ENCODE assay signal across 16 cellular contexts in the genomic region with DNA sequence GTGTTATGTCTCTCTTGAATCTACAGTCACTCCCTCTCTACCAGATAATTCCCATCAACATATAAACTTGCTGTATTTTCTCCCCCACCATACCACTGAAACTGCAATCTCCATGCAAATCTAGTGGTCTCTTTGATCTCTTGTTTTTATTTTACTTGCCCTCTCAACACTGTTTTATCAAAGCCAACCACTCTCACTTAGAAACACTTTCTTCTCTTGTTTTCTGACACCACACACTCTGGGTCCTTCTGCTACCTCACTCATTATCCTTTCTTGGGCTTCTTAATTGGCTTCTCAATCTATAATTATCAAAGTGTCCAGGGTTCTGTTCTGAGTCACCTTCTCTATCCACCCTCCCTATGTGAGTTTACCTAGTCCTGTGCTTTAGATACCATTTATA. TPM values are rescaled to one million over a fixed set of nuclear protein-coding genes. Genes with fewer than 3 reads are reported as not detected.
DNase-seq lines count a peak whose midpoint lies in the region; ATAC-seq, FAIRE-seq and TF ChIP-seq lines count a peak whose summit lies in the region.
"Had no signal": no experiment of that assay in that cellular context is flagged by ENCODE, and none has a peak within 500 bp of the region (broad histone marks: within the 10 kb centered on the region; RNA-seq: fewer than 3 reads in every experiment).

No MANE protein-coding gene starts in this region.

- H4K20me1 ChIP-seq in neural progenitor cell (ENCODE audit: low read depth) = peaks cover 19% of the 10 kb centered on the region

- no peaks in the 10 kb centered on the region for H3K36me3 ChIP-seq in neural progenitor cell

- H3K27ac ChIP-seq in neural progenitor cell = no peak overlapping the region

- peaks cover 15% of the 10 kb centered on the region for H3K36me3 Mint-ChIP-seq in activated CD4-positive, alpha-beta T cell treated with anti-CD3 and anti-CD28 coated beads, Interleukin-2, amount 10 ng/mL, durations not matched to agents 7 days and 5 days (ENCODE audit: low read depth)
- H3K36me3 Mint-ChIP-seq in activated naive CD4-positive, alpha-beta T cell treated with anti-CD3 and anti-CD28 coated beads, Interleukin-2, amount 50 U/mL, for 72 hours = peaks cover 20 to 26% of the 10 kb centered on the region in 2 donors
- peaks cover 11% of the 10 kb centered on the region for H3K36me3 Mint-ChIP-seq in neural progenitor cell

- H3K9ac ChIP-seq in neural progenitor cell = no peak overlapping the region

- POLR2A ChIA-PET in activated CD4-positive, alpha-beta T cell treated with anti-CD3 and anti-CD28 coated beads, Interleukin-2, amount 10 ng/mL, durations not matched to agents 7 days and 5 days (lab: Charles Lee) = no interaction called here

- H3K4me1 Mint-ChIP-seq in activated CD4-positive, alpha-beta T cell treated with anti-CD3 and anti-CD28 coated beads, Interleukin-2, amount 10 ng/mL, durations not matched to agents 7 days and 5 days = peaks cover 66% of the 10 kb centered on the region
- H3K4me1 Mint-ChIP-seq in neural progenitor cell = peaks cover 36% of the 10 kb centered on the region

- TF ChIP-seq CTCF in neural progenitor cell (IDR thresholded peaks at IDR 0.05) = no peak

- H3F3A ChIP-seq in neural progenitor cell (ENCODE audit: low read depth) = peaks cover 8% of the 10 kb centered on the region

- H3K9me3 Mint-ChIP-seq in activated CD4-positive, alpha-beta T cell treated with anti-CD3 and anti-CD28 coated beads, Interleukin-2, amount 10 ng/mL, durations not matched to agents 7 days and 5 days = no peaks in the 10 kb centered on the region
- H3K9me3 Mint-ChIP-seq in activated naive CD4-positive, alpha-beta T cell treated with anti-CD3 and anti-CD28 coated beads, Interleukin-2, amount 50 U/mL, for 72 hours = no peaks in the 10 kb centered on the region
- no peaks in the 10 kb centered on the region for H3K9me3 Mint-ChIP-seq in neural progenitor cell

- CTCF ChIA-PET in activated CD4-positive, alpha-beta T cell treated with anti-CD3 and anti-CD28 coated beads, Interleukin-2, amount 10 ng/mL, durations not matched to agents 7 days and 5 days (lab: Charles Lee) = interaction anchor here (3.4 kb wide), 1 partner anchor 12 kb away, joined by 13 read pairs; no protein-coding TSS in a partner anchor

- peak overlapping the region; percentile 3 for H3K27ac Mint-ChIP-seq in activated CD4-positive, alpha-beta T cell treated with anti-CD3 and anti-CD28 coated beads, Interleukin-2, amount 10 ng/mL, durations not matched to agents 7 days and 5 days
- peak overlapping the region; percentile 7 to 95 for H3K27ac Mint-ChIP-seq in activated naive CD4-positive, alpha-beta T cell treated with anti-CD3 and anti-CD28 coated beads, Interleukin-2, amount 50 U/mL, for 72 hours
- no peak overlapping the region for H3K27ac Mint-ChIP-seq in neural progenitor cell

- peaks cover 41% of the 10 kb centered on the region for H3K79me2 ChIP-seq in neural progenitor cell (ENCODE audit: low read depth)

- H3K27me3 Mint-ChIP-seq in activated CD4-positive, alpha-beta T cell treated with anti-CD3 and anti-CD28 coated beads, Interleukin-2, amount 10 ng/mL, durations not matched to agents 7 days and 5 days = no peaks in the 10 kb centered on the region
- peaks cover 5% of the 10 kb centered on the region for H3K27me3 Mint-ChIP-seq in neural progenitor cell (ENCODE audit: insufficient read depth, low read depth)

- H3K4me3 ChIP-seq in Jurkat, Clone E6-1 (ENCODE audit: low read length) = no peak overlapping the region
- no peak overlapping the region for H3K4me3 ChIP-seq in neural progenitor cell

- DNase-seq in activated CD4-positive, alpha-beta T cell treated with anti-CD3 and anti-CD28 coated beads, Interleukin-2, amount 10 ng/mL, durations not matched to agents 7 days and 5 days = peak; percentile 21
- DNase-seq in activated CD4-positive, alpha-beta T cell treated with anti-CD3 and anti-CD28 coated beads, Interleukin-2, amount 50 U/mL, for 4 hours = no peak
- DNase-seq in Jurkat, Clone E6-1 (ENCODE audit: low read depth, low spot score) = peak; percentile 59
- DNase-seq in activated naive CD4-positive, alpha-beta T cell treated with anti-CD3 and anti-CD28 coated beads, Interleukin-2, amount 50 U/mL, for 72 hours (ENCODE audit: low spot score in 2 of 2) = no peak
- no peak for DNase-seq in neural progenitor cell (ENCODE audit: low spot score)
- no peak for DNase-seq in RCC 7860 (ENCODE audit: low spot score)
- no peak for DNase-seq in SKM-1 treated with dmso at 0.1 percent for 144 hours (lab: John Stamatoyannopoulos, UW; ENCODE audit: unreplicated experiment)
- DNase-seq: dermis blood vessel endothelial cell; NCI-H446; stimulated activated CD4-positive, alpha-beta T cell treated with anti-CD3 and anti-CD28 coated beads, Interleukin-4, amount 100 ng/mL, for 4 hours; substantia nigra had no signal

- H3K4me1 ChIP-seq in neural progenitor cell = peaks cover 6% of the 10 kb centered on the region

- peak in 1 of 2 donors; percentile 24 for ATAC-seq in activated naive CD4-positive, alpha-beta T cell treated with anti-CD3 and anti-CD28 coated beads, Interleukin-2, amount 50 U/mL, for 72 hours
- no peak for ATAC-seq in HG03025 (IDR thresholded peaks at IDR 0.05; ENCODE audit: low FRiP score, unreplicated experiment)

- H3K4me3 Mint-ChIP-seq in activated CD4-positive, alpha-beta T cell treated with anti-CD3 and anti-CD28 coated beads, Interleukin-2, amount 10 ng/mL, durations not matched to agents 7 days and 5 days = peak overlapping the region; percentile 82
- peak overlapping the region; percentile 91 for H3K4me3 Mint-ChIP-seq in neural progenitor cell

- no peak overlapping the region for H3K4me2 ChIP-seq in neural progenitor cell

- H2AFZ ChIP-seq in neural progenitor cell (replicated peaks) = no peak overlapping the region

- no peaks in the 10 kb centered on the region for H3K9me3 ChIP-seq in neural progenitor cell (ENCODE audit: low read depth)

- H3K27me3 ChIP-seq in neural progenitor cell = no peaks in the 10 kb centered on the region

- FAIRE-seq in RCC 7860 (lab: Jason Lieb, UNC) = no peak
- FAIRE-seq: A204.1, frontal cortex, G401.6, H1 had no signal

RNA-seq across cellular contexts. Expression of a gene that starts 2.0 kb away (rescaled TPM):
- 10 to 100 TPM; 48.3 to 52.6 TPM for total RNA-seq in activated CD4-positive, alpha-beta T cell treated with anti-CD3 and anti-CD28 coated beads, Interleukin-2, amount 10 ng/mL, durations not matched to agents 7 days and 5 days
- 18.3 TPM for polyA plus RNA-seq in Jurkat, Clone E6-1 (2012; ENCODE audit: insufficient read depth, insufficient read length)
- total RNA-seq in activated naive CD4-positive, alpha-beta T cell treated with anti-CD3 and anti-CD28 coated beads, Interleukin-2, amount 50 U/mL, for 72 hours = 10 to 100 TPM; 25.6 to 50.7 TPM
- 90.1 and 111 TPM in 2 replicates for total RNA-seq in neural progenitor cell (ENCODE audit: low replicate concordance)

RNA-seq across cellular contexts. Expression of a gene that starts 23.4 kb away (rescaled TPM):
- 10 to 100 TPM; 61.2 to 61.5 TPM for total RNA-seq in activated CD4-positive, alpha-beta T cell treated with anti-CD3 and anti-CD28 coated beads, Interleukin-2, amount 10 ng/mL, durations not matched to agents 7 days and 5 days
- 13.0 TPM for polyA plus RNA-seq in Jurkat, Clone E6-1 (2012; ENCODE audit: insufficient read depth, insufficient read length)
- total RNA-seq in activated naive CD4-positive, alpha-beta T cell treated with anti-CD3 and anti-CD28 coated beads, Interleukin-2, amount 50 U/mL, for 72 hours = 10 to 100 TPM; 32.9 to 66.6 TPM
- total RNA-seq in neural progenitor cell (ENCODE audit: low replicate concordance) = 15.5 and 16.5 TPM in 2 replicates

Comparison
In these comparisons a context has a peak if more than half of its experiments do, and no peak if none do; other contexts are left out.
1. DNase-seq: peak in activated CD4-positive, alpha-beta T cell treated with anti-CD3 and anti-CD28 coated beads, Interleukin-2, amount 10 ng/mL, durations not matched to agents 7 days and 5 days (single experiment) and Jurkat, Clone E6-1 (single experiment); none in activated CD4-positive, alpha-beta T cell treated with anti-CD3 and anti-CD28 coated beads, Interleukin-2, amount 50 U/mL, for 4 hours (0 of 2), activated naive CD4-positive, alpha-beta T cell treated with anti-CD3 and anti-CD28 coated beads, Interleukin-2, amount 50 U/mL, for 72 hours (0 of 2), neural progenitor cell (single experiment), RCC 7860 (single experiment) and SKM-1 treated with dmso at 0.1 percent for 144 hours (single experiment).